In genomic region chr2:202717598-202718310, GRCh38 we compare ENCODE assay signal across 14 cellular contexts.
DNase-seq lines count a peak whose midpoint lies in the region; ATAC-seq, FAIRE-seq and TF ChIP-seq lines count a peak whose summit lies in the region.
"Had no signal": no experiment of that assay in that cellular context is flagged by ENCODE, and none has a peak within 500 bp of the region (broad histone marks: within the 10 kb centered on the region; RNA-seq: fewer than 3 reads in every experiment).

No MANE protein-coding gene starts in this region.

- FAIRE-seq in urothelium cell line (lab: Jason Lieb, UNC) (peak; percentile 9), pancreas (lab: Jason Lieb, UNC) (no peak)

- no peak for DNase-seq in activated naive CD4-positive, alpha-beta T cell (lab: John Stamatoyannopoulos, UW)
- DNase-seq in UCSD-AML1 (lab: John Stamatoyannopoulos, UW; ENCODE audit: unreplicated experiment) (peak; percentile 16), islet precursor cell (peak; percentile 63), urothelium cell line (ENCODE audit: low spot score) (no peak), pancreas (no peak)
- DNase-seq: activated CD4-positive, alpha-beta T cell treated with anti-CD3 and anti-CD28 coated beads, Interleukin-2, amount 50 U/mL, for 1 hour; left lung; NCI-H1048; NCI-H2171 had no signal

- H3K4me1 ChIP-seq in pancreas: peaks cover 0 to 10% (median 0%) of the 10 kb centered on the region in 3 donors
- H3K4me1 ChIP-seq: suprapubic skin had no signal

- intact Hi-C loops in pancreas (cut with DNase I): no loop called here

- H3K9me3 ChIP-seq in pancreas: no peaks in the 10 kb centered on the region

- H3K4me3 Mint-ChIP-seq in activated naive CD4-positive, alpha-beta T cell treated with anti-CD3 and anti-CD28 coated beads, Interleukin-2, amount 50 U/mL, for 24 hours: no peak overlapping the region
- H3K4me3 Mint-ChIP-seq: T-helper 2 cell treated with Interferon-gamma antibody and Interleukin-4, amounts not matched to agents 5 μg/mL and 100 μg/mL, for 36 hours had no signal

- H3K27me3 Mint-ChIP-seq in activated naive CD4-positive, alpha-beta T cell treated with anti-CD3 and anti-CD28 coated beads, Interleukin-2, amount 50 U/mL, for 24 hours: no peaks in the 10 kb centered on the region

- ATAC-seq in HG02642 (IDR thresholded peaks at IDR 0.05; ENCODE audit: poor library complexity, unreplicated experiment): no peak
- ATAC-seq in pancreas: no peak
- ATAC-seq in GM21528 (IDR thresholded peaks at IDR 0.05; ENCODE audit: low FRiP score, unreplicated experiment): no peak
- ATAC-seq: left lung had no signal

- H3K4me3 ChIP-seq in pancreas: no peak overlapping the region
- H3K4me3 ChIP-seq: left lung, suprapubic skin had no signal

- H3K27ac ChIP-seq in pancreas: no peak overlapping the region
- H3K27ac ChIP-seq: left lung, suprapubic skin had no signal

- no peaks in the 10 kb centered on the region for H3K27me3 ChIP-seq in pancreas
- H3K27me3 ChIP-seq: left lung, suprapubic skin had no signal

- H3K4me1 Mint-ChIP-seq in activated naive CD4-positive, alpha-beta T cell treated with anti-CD3 and anti-CD28 coated beads, Interleukin-2, amount 50 U/mL, for 24 hours: peaks cover 59% of the 10 kb centered on the region

- H3K9me3 Mint-ChIP-seq in activated naive CD4-positive, alpha-beta T cell treated with anti-CD3 and anti-CD28 coated beads, Interleukin-2, amount 50 U/mL, for 24 hours: peaks cover 21% of the 10 kb centered on the region

- H3K36me3 ChIP-seq in pancreas: no peaks in the 10 kb centered on the region
- H3K36me3 ChIP-seq: left lung, suprapubic skin had no signal

- TF ChIP-seq CTCF in pancreas (IDR thresholded peaks at IDR 0.05): no peak

- peak overlapping the region; percentile 87 for H3K27ac Mint-ChIP-seq in activated naive CD4-positive, alpha-beta T cell treated with anti-CD3 and anti-CD28 coated beads, Interleukin-2, amount 50 U/mL, for 24 hours
- H3K27ac Mint-ChIP-seq: T-helper 2 cell treated with Interferon-gamma antibody and Interleukin-4, amounts not matched to agents 5 μg/mL and 100 μg/mL, for 36 hours had no signal

- peaks cover 22% of the 10 kb centered on the region for H3K36me3 Mint-ChIP-seq in activated naive CD4-positive, alpha-beta T cell treated with anti-CD3 and anti-CD28 coated beads, Interleukin-2, amount 50 U/mL, for 24 hours

- 93 to 94% methylated on average over 3 of the region's 3 CpGs for WGBS in pancreas, 2 donors

Comparison
In these comparisons a context has a peak if more than half of its experiments do, and no peak if none do; other contexts are left out.
1. DNase-seq: peak in UCSD-AML1 (single experiment) and islet precursor cell (single experiment); none in activated naive CD4-positive, alpha-beta T cell (0 of 4), urothelium cell line (single experiment) and pancreas (0 of 6).